ENCODE assay signal across 10 cellular contexts in the genomic region with DNA sequence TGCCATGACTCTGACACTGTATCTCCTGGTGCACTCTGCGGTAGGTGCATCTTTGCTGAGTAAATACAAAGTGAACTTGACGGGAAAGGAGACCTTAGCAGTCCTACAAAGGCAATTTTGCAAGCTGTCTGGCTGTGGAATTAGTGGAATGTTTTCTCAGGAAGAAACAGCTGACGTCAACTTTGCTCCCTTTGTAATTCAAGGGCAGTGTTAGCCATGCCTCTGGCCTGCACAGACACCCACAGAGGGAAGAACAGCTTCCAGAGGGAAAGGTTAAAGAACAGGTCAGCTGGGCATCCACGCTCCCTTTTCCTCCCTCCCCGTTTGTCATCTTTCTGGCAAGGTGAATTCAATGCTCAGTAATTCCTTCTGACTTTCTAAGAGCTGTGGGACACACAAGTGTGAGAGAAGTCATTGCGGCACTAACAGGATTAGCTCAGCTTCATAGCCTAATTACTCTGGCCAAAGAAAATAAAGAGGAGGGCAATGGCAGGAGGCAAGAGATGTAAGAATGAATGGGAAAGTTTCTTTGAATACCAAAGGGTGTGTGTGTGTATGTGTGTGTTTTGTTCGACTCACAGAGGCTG.
A peak's percentile ranks its signal among the peaks of the same experiment; 100 is the strongest.
DNase-seq lines count a peak whose midpoint lies in the region; ATAC-seq, FAIRE-seq and TF ChIP-seq lines count a peak whose summit lies in the region.
"Had no signal": no experiment of that assay in that cellular context is flagged by ENCODE, and none has a peak within 500 bp of the region (broad histone marks: within the 10 kb centered on the region; RNA-seq: fewer than 3 reads in every experiment).

No MANE protein-coding gene starts in this region.

- FAIRE-seq in A549 (lab: Jason Lieb, UNC) (peak; percentile 94), GM12892 (lab: Jason Lieb, UNC) (no peak)

- 2% methylated on average over 7 of the region's 7 CpGs for WGBS in A549 (ENCODE audit: missing lambda C conversion rate)

- DNase-seq in A549 (ENCODE audit: low read depth in 1 of 2, low spot score in 1 of 2) (peak; percentile 27 to 96), fibroblast of villous mesenchyme (ENCODE audit: low read depth) (peak; percentile 11), mucosa of gallbladder (ENCODE audit: low spot score) (peak; percentile 62), GM12892 (ENCODE audit: insufficient read length) (no peak), putamen (ENCODE audit: low spot score) (no peak), activated gamma-delta T cell treated with Interleukin-2 at 50 U/mL for 16 hours (no peak)
- DNase-seq: stomach, T-helper 17 cell had no signal

- peak; percentile 41 to 82 for TF ChIP-seq RAD21 in A549 (conservative IDR thresholded peaks at IDR 0.05 in 1 of 2, IDR thresholded peaks at IDR 0.05 in 1 of 2)

- ATAC-seq in A549: peak; percentile 94 to 97
- no peak for ATAC-seq in GM18867 (IDR thresholded peaks at IDR 0.05; ENCODE audit: unreplicated experiment)
- ATAC-seq: T-helper 17 cell had no signal

- H3K4me2 ChIP-seq in A549: peak overlapping the region; percentile 69

- CTCF ChIA-PET in A549 (lab: Yijun Ruan, JAX): interaction anchor here (1.7 to 1.9 kb wide), 2 partner anchors 30 to 201 kb away, joined by 4 to 5 read pairs; no protein-coding TSS in a partner anchor

- peak overlapping the region; percentile 83 to 89 for H3K27ac ChIP-seq in A549
- H3K27ac ChIP-seq: stomach had no signal

- TF ChIP-seq EP300 in A549 (IDR thresholded peaks at IDR 0.05): peak; percentile 98 to 99

- peak overlapping the region; percentile 2; the same call in 1 of the 3 replicates for H3K4me3 ChIP-seq in A549
- no peak overlapping the region for H3K4me3 ChIP-seq in fibroblast of villous mesenchyme (ENCODE audit: low read depth, low read length)
- H3K4me3 ChIP-seq: stomach had no signal

- no peak for TF ChIP-seq CTCF in A549 (IDR thresholded peaks at IDR 0.05)
- TF ChIP-seq CTCF in fibroblast of villous mesenchyme (IDR thresholded peaks at IDR 0.05; ENCODE audit: insufficient read depth, low read depth, low read length): no peak

- H3K9me3 ChIP-seq in A549: peaks cover 12% of the 10 kb centered on the region; the same call in 2 of the 3 replicates
- H3K9me3 ChIP-seq: stomach had no signal

- peaks cover 43% of the 10 kb centered on the region for H3K4me1 ChIP-seq in A549

- POLR2A ChIA-PET in A549 (lab: Yijun Ruan, JAX): interaction anchor here (0.6 to 1.1 kb wide), 2 partner anchors 31 to 315 kb away, joined by 3 read pairs; no protein-coding TSS in a partner anchor

- no peak for TF ChIP-seq POLR2A in A549 (IDR thresholded peaks at IDR 0.05; ENCODE audit: low read length)
- no peak for TF ChIP-seq POLR2A in GM12892 (IDR thresholded peaks at IDR 0.05; ENCODE audit: low read depth, low read length)

TF ChIP-seq in A549, 52 proteins besides CTCF, POLR2A, EP300 and RAD21 (continues in another document):
- TF ChIP-seq JUNB (IDR thresholded peaks at IDR 0.05) (peak; percentile 91), CEBPB (IDR thresholded peaks at IDR 0.05) (peak; percentile 82 to 94), FOSL2 (IDR thresholded peaks at IDR 0.05) (peak; percentile 43; the same call in 1 of the 2 replicates), FOSL2 (CRISPR knock-in tag; IDR thresholded peaks at IDR 0.05) (no peak), SMC3 (IDR thresholded peaks at IDR 0.05) (peak; percentile 66; the same call in 2 of the 3 replicates), HOXB13 (CRISPR knock-in tag; IDR thresholded peaks at IDR 0.05; ENCODE audit: low read depth) (0 out of 2 replicates have a peak, but pooled peaks have one; percentile 8), NR3C1 (IDR thresholded peaks at IDR 0.05) (no peak), JUN (IDR thresholded peaks at IDR 0.05) (peak; percentile 96 to 97; a peak in 4 of 5 replicates), RCOR1 (IDR thresholded peaks at IDR 0.05; ENCODE audit: low read depth, low read length) (no peak), FOSB (CRISPR knock-in tag; IDR thresholded peaks at IDR 0.05) (no peak), ESRRA (IDR thresholded peaks at IDR 0.05; ENCODE audit: borderline replicate concordance, low read length) (peak; percentile 14; the same call in 1 of the 2 replicates), HDAC2 (IDR thresholded peaks at IDR 0.05) (no peak), HOXB5 (CRISPR knock-in tag; IDR thresholded peaks at IDR 0.05) (0 out of 2 replicates have a peak, but pooled peaks have one; percentile 56), MAFK (IDR thresholded peaks at IDR 0.05; ENCODE audit: partially characterized antibody) (peak; percentile 85)
- TF ChIP-seq, protein P1, sequence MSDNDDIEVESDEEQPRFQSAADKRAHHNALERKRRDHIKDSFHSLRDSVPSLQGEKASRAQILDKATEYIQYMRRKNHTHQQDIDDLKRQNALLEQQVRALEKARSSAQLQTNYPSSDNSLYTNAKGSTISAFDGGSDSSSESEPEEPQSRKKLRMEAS (IDR thresholded peaks at IDR 0.05): peak; percentile 79
- TF ChIP-seq, protein P2, sequence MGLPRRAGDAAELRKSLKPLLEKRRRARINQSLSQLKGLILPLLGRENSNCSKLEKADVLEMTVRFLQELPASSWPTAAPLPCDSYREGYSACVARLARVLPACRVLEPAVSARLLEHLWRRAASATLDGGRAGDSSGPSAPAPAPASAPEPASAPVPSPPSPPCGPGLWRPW (IDR thresholded peaks at IDR 0.05): peak; percentile 74; the same call in 1 of the 2 replicates
- TF ChIP-seq, protein P3, sequence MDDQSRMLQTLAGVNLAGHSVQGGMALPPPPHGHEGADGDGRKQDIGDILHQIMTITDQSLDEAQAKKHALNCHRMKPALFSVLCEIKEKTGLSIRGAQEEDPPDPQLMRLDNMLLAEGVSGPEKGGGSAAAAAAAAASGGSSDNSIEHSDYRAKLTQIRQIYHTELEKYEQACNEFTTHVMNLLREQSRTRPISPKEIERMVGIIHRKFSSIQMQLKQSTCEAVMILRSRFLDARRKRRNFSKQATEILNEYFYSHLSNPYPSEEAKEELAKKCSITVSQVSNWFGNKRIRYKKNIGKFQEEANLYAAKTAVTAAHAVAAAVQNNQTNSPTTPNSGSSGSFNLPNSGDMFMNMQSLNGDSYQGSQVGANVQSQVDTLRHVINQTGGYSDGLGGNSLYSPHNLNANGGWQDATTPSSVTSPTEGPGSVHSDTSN (IDR thresholded peaks at IDR 0.05): peak; percentile 71; the same call in 1 of the 2 replicates

TF ChIP-seq in PFSK-1, 5 proteins besides CTCF, POLR2A, EP300 and RAD21:
- TF ChIP-seq, protein P4, sequence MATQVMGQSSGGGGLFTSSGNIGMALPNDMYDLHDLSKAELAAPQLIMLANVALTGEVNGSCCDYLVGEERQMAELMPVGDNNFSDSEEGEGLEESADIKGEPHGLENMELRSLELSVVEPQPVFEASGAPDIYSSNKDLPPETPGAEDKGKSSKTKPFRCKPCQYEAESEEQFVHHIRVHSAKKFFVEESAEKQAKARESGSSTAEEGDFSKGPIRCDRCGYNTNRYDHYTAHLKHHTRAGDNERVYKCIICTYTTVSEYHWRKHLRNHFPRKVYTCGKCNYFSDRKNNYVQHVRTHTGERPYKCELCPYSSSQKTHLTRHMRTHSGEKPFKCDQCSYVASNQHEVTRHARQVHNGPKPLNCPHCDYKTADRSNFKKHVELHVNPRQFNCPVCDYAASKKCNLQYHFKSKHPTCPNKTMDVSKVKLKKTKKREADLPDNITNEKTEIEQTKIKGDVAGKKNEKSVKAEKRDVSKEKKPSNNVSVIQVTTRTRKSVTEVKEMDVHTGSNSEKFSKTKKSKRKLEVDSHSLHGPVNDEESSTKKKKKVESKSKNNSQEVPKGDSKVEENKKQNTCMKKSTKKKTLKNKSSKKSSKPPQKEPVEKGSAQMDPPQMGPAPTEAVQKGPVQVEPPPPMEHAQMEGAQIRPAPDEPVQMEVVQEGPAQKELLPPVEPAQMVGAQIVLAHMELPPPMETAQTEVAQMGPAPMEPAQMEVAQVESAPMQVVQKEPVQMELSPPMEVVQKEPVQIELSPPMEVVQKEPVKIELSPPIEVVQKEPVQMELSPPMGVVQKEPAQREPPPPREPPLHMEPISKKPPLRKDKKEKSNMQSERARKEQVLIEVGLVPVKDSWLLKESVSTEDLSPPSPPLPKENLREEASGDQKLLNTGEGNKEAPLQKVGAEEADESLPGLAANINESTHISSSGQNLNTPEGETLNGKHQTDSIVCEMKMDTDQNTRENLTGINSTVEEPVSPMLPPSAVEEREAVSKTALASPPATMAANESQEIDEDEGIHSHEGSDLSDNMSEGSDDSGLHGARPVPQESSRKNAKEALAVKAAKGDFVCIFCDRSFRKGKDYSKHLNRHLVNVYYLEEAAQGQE (IDR thresholded peaks at IDR 0.05; ENCODE audit: insufficient read depth in 1 of 2, low read depth in 2 of 2, low read length in 2 of 2): no peak
- TF ChIP-seq FOXP2 (optimal IDR thresholded peaks at IDR 0.05; ENCODE audit: borderline replicate concordance, extremely low read depth, extremely low read length, insufficient read depth): peak; percentile 55

Comparison
In these comparisons a context has a peak if more than half of its experiments do, and no peak if none do; other contexts are left out.
1. DNase-seq: peak in A549 (2 of 2), fibroblast of villous mesenchyme (single experiment) and mucosa of gallbladder (single experiment); none in GM12892 (single experiment), putamen (single experiment) and activated gamma-delta T cell treated with Interleukin-2 at 50 U/mL for 16 hours (single experiment).